22 cellular contexts compared by ENCODE assay signal in the genomic region with DNA sequence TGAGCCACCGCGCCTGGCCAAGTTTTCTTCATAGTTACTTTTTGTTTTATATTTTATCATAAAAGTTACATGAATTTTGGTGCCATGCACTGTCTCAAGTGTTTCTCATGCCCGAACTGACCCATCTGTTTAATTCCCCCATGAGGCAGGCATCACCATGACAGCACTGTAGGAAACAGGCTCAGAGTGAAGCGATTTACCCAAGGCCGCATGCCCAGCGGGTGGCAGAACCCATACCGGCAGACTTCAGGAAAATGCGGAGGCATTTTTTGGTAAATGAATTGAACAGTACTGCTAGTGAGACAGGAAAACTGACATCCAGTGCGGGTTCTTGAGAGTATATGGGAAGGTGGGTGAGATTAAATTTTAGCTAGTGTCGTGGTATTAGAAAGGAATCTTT. TPM values are rescaled to one million over a fixed set of nuclear protein-coding genes. Genes with fewer than 3 reads are reported as not detected.
DNase-seq lines count a peak whose midpoint lies in the region; ATAC-seq, FAIRE-seq and TF ChIP-seq lines count a peak whose summit lies in the region.
"Had no signal": no experiment of that assay in that cellular context is flagged by ENCODE, and none has a peak within 500 bp of the region (broad histone marks: within the 10 kb centered on the region; RNA-seq: fewer than 3 reads in every experiment).

No MANE protein-coding gene starts in this region.

- H4K91ac ChIP-seq in mesenchymal stem cell (ENCODE audit: low read length): no peak overlapping the region

- no peaks in the 10 kb centered on the region; a peak in 1 of 3 replicates for H3K36me3 ChIP-seq in HEK293 (ENCODE audit: control insufficient read depth in 2 of 2, insufficient read depth in 1 of 2, low read length in 2 of 2)
- H3K36me3 ChIP-seq in K562 (ENCODE audit: control insufficient read depth, insufficient read depth, low read length): no peaks in the 10 kb centered on the region
- H3K36me3 ChIP-seq in mesenchymal stem cell (ENCODE audit: control insufficient read depth in 1 of 2, insufficient read depth in 2 of 2, low read depth in 1 of 2, low read length in 2 of 2): no peaks in the 10 kb centered on the region
- H3K36me3 ChIP-seq in MG63: no peaks in the 10 kb centered on the region
- no peaks in the 10 kb centered on the region for H3K36me3 ChIP-seq in psoas muscle (ENCODE audit: insufficient read depth in 1 of 2, low read depth in 1 of 2)
- H3K36me3 ChIP-seq: BE2C had no signal

- H2BK5ac ChIP-seq in mesenchymal stem cell (ENCODE audit: low read depth, low read length, poor library complexity, severe bottlenecking): no peak overlapping the region

- no peak for TF ChIP-seq EP300 in K562 (IDR thresholded peaks at IDR 0.05; ENCODE audit: low read length)

- WGBS in K562 (ENCODE audit: insufficient coverage, low coverage, missing lambda C conversion rate): 7% methylated on average over 10 of the region's 10 CpGs
- WGBS in mesenchymal stem cell: 92% methylated on average over 7 of the region's 10 CpGs
- 84 to 92% (median 88%) methylated on average over 10 of the region's 10 CpGs for WGBS in psoas muscle, 3 donors

- H2AFZ ChIP-seq in K562 (ENCODE audit: low read depth, low read length): no peak overlapping the region
- no peak overlapping the region for H2AFZ ChIP-seq in mesenchymal stem cell (ENCODE audit: low read depth, low read length)

- H3K79me2 ChIP-seq in K562 (ENCODE audit: control insufficient read depth, insufficient read depth, low read length): no peaks in the 10 kb centered on the region

- intact Hi-C loops in K562 (cut with micrococcal nuclease): no loop called here
- intact Hi-C loops in psoas muscle (cut with DNase I): no loop called here

- no peak overlapping the region for H3K18ac ChIP-seq in mesenchymal stem cell (ENCODE audit: low read depth in 1 of 2, low read length in 2 of 2)

- DNase-seq in K562 (ENCODE audit: extremely low read depth in 1 of 4, low spot score in 3 of 4) (no peak), mesenchymal stem cell (no peak), MG63 (no peak), psoas muscle (no peak), NCI-H1694 treated with DMSO at 0.1 percent for 48 hours (lab: John Stamatoyannopoulos, UW) (no peak)
- DNase-seq in activated CD8-positive, alpha-beta memory T cell treated with anti-CD3 and anti-CD28 coated beads, Interleukin-2, amount 10 ng/mL, durations not matched to agents 7 days and 5 days: no peak
- DNase-seq: ACHN; BE2C; CD4-positive, CD25-positive, alpha-beta regulatory T cell; CD8-positive, alpha-beta memory T cell; COR-L47; DMS79; HCEC 1CT; HFFc6; IMR-90; KBM-7 had no signal

- no peak overlapping the region for H3K4me3 Mint-ChIP-seq in activated CD8-positive, alpha-beta memory T cell treated with anti-CD3 and anti-CD28 coated beads, Interleukin-2, amount 10 ng/mL, durations not matched to agents 7 days and 5 days
- H3K4me3 Mint-ChIP-seq: CD4-positive, CD25-positive, alpha-beta regulatory T cell; CD8-positive, alpha-beta memory T cell; HFFc6 had no signal

- no peak overlapping the region for H3K23ac ChIP-seq in mesenchymal stem cell (ENCODE audit: low read length in 2 of 2)

- H3K9me3 Mint-ChIP-seq in activated CD8-positive, alpha-beta memory T cell treated with anti-CD3 and anti-CD28 coated beads, Interleukin-2, amount 10 ng/mL, durations not matched to agents 7 days and 5 days (ENCODE audit: low read depth): no peaks in the 10 kb centered on the region

- H2BK15ac ChIP-seq in mesenchymal stem cell (ENCODE audit: low read depth, poor library complexity, severe bottlenecking): no peak overlapping the region

- H3K27ac ChIP-seq in HEK293 (ENCODE audit: extremely low read depth, low read depth, low read length): no peak overlapping the region
- H3K27ac ChIP-seq in K562 (ENCODE audit: extremely low read depth, low read depth, low read length): no peak overlapping the region
- no peak overlapping the region for H3K27ac ChIP-seq in mesenchymal stem cell (ENCODE audit: low read length, poor library complexity, severe bottlenecking)
- H3K27ac ChIP-seq in psoas muscle: no peak overlapping the region

- no peak overlapping the region for H2BK12ac ChIP-seq in mesenchymal stem cell (ENCODE audit: low read length in 2 of 2)

- H4K8ac ChIP-seq in mesenchymal stem cell (ENCODE audit: low read length): no peak overlapping the region

- H3K4me2 ChIP-seq in K562 (ENCODE audit: insufficient read depth, low read length) (no peak overlapping the region), mesenchymal stem cell (ENCODE audit: low read length, poor library complexity, severe bottlenecking) (peak overlapping the region; percentile 43)

- no peak for FAIRE-seq in K562 (lab: Jason Lieb, UNC)
- FAIRE-seq: A204.1, D721Med, GM12891, GM19239, HTR-8/SVneo had no signal

- H3K27me3 ChIP-seq in K562 (ENCODE audit: control insufficient read depth in 2 of 2, insufficient read depth in 2 of 2, low read length in 2 of 2) (peaks cover 14 to 35% of the 10 kb centered on the region in 2 experiments), mesenchymal stem cell (ENCODE audit: control insufficient read depth in 1 of 2, insufficient read depth in 1 of 2, low read length in 2 of 2) (peaks cover 0 to 3% of the 10 kb centered on the region in 2 experiments), MG63 (no peaks in the 10 kb centered on the region), psoas muscle (ENCODE audit: insufficient read depth in 3 of 3, low read length in 2 of 3) (no peaks in the 10 kb centered on the region)

- no peaks in the 10 kb centered on the region for H4K20me1 ChIP-seq in K562 (replicated peaks; ENCODE audit: control insufficient read depth, insufficient read depth, low read length)

- no peaks in the 10 kb centered on the region for H3K79me1 ChIP-seq in mesenchymal stem cell (replicated peaks; ENCODE audit: low read length, poor library complexity, severe bottlenecking)

- in situ Hi-C loops in K562 (cut with MboI): no loop called here

- no peaks in the 10 kb centered on the region for H3K9me3 ChIP-seq in HEK293 (ENCODE audit: control insufficient read depth, insufficient read depth, low read depth, low read length)
- H3K9me3 ChIP-seq in K562 (replicated peaks; ENCODE audit: control insufficient read depth, insufficient read depth, low read depth, low read length): no peaks in the 10 kb centered on the region
- H3K9me3 ChIP-seq in mesenchymal stem cell (ENCODE audit: control insufficient read depth, low read length): peaks cover 13% of the 10 kb centered on the region
- no peaks in the 10 kb centered on the region for H3K9me3 ChIP-seq in MG63
- peaks cover 6% of the 10 kb centered on the region for H3K9me3 ChIP-seq in psoas muscle
- H3K9me3 ChIP-seq: BE2C had no signal

- no peak overlapping the region for H3K4me3 ChIP-seq in HEK293 (ENCODE audit: low read depth, low read length)
- H3K4me3 ChIP-seq in K562: no peak overlapping the region
- H3K4me3 ChIP-seq in mesenchymal stem cell (ENCODE audit: insufficient read depth in 1 of 2, low read depth in 1 of 2, low read length in 2 of 2): no peak overlapping the region
- H3K4me3 ChIP-seq in MG63: no peak overlapping the region
- no peak overlapping the region for H3K4me3 ChIP-seq in psoas muscle

- no peaks in the 10 kb centered on the region for H3K36me3 Mint-ChIP-seq in activated CD8-positive, alpha-beta memory T cell treated with anti-CD3 and anti-CD28 coated beads, Interleukin-2, amount 10 ng/mL, durations not matched to agents 7 days and 5 days
- H3K36me3 Mint-ChIP-seq: CD4-positive, CD25-positive, alpha-beta regulatory T cell; CD8-positive, alpha-beta memory T cell had no signal

- POLR2A ChIA-PET in HEK293 (lab: Yijun Ruan, JAX) (no interaction called here), K562 (lab: Yijun Ruan, JAX) (interaction anchor here (1.0 kb wide), 1 partner anchor 196 kb away, joined by 3 read pairs; no protein-coding TSS in a partner anchor)

- CTCF ChIA-PET in HEK293 (lab: Yijun Ruan, JAX) (interaction anchor here (0.6 to 1.6 kb wide), 4 partner anchors 17 to 681 kb away, joined by 3 to 4 read pairs (median 3); no protein-coding TSS in a partner anchor), K562 (lab: Yijun Ruan, JAX; ENCODE audit: low intra/inter-chr PET ratio) (no interaction called here)
- CTCF ChIA-PET in activated CD8-positive, alpha-beta memory T cell treated with anti-CD3 and anti-CD28 coated beads, Interleukin-2, amount 10 ng/mL, durations not matched to agents 7 days and 5 days (lab: Charles Lee): interaction anchor here (1.0 kb wide), 1 partner anchor 18 kb away, joined by 4 read pairs; no protein-coding TSS in a partner anchor

- ATAC-seq in K562 (no peak), psoas muscle (no peak)
- ATAC-seq in activated CD8-positive, alpha-beta memory T cell treated with anti-CD3 and anti-CD28 coated beads, Interleukin-2, amount 10 ng/mL, durations not matched to agents 7 days and 5 days: no peak

- no peak overlapping the region for H3K14ac ChIP-seq in mesenchymal stem cell (ENCODE audit: low read length in 2 of 2)

- no peaks in the 10 kb centered on the region for H3K4me1 Mint-ChIP-seq in activated CD8-positive, alpha-beta memory T cell treated with anti-CD3 and anti-CD28 coated beads, Interleukin-2, amount 10 ng/mL, durations not matched to agents 7 days and 5 days
- H3K4me1 Mint-ChIP-seq: CD4-positive, CD25-positive, alpha-beta regulatory T cell; CD8-positive, alpha-beta memory T cell had no signal

- H3K27ac Mint-ChIP-seq in activated CD8-positive, alpha-beta memory T cell treated with anti-CD3 and anti-CD28 coated beads, Interleukin-2, amount 10 ng/mL, durations not matched to agents 7 days and 5 days: no peak overlapping the region
- H3K27ac Mint-ChIP-seq: CD4-positive, CD25-positive, alpha-beta regulatory T cell; CD8-positive, alpha-beta memory T cell; HFFc6 had no signal

- H3K9ac ChIP-seq in K562 (ENCODE audit: insufficient read depth in 1 of 2, low read depth in 2 of 2, low read length in 2 of 2) (no peak overlapping the region), mesenchymal stem cell (ENCODE audit: low read length) (no peak overlapping the region)

- no peak overlapping the region for H2BK120ac ChIP-seq in mesenchymal stem cell (ENCODE audit: low read depth, low read length)

- no peak overlapping the region for H3K4ac ChIP-seq in mesenchymal stem cell (ENCODE audit: low read depth in 1 of 2, low read length in 2 of 2)

- no peaks in the 10 kb centered on the region for H3K9me1 ChIP-seq in K562 (ENCODE audit: control insufficient read depth, insufficient read depth, low read length)

- BruUV-seq in K562 (replicated peaks; lab: Mats Ljungman, UMichigan): no TSS peak

- TF ChIP-seq CTCF in HEK293 (tag by site-specific recombination; IDR thresholded peaks at IDR 0.05) (no peak), K562 (IDR thresholded peaks at IDR 0.05 in 2 of 3, conservative IDR thresholded peaks at IDR 0.05 in 1 of 3; ENCODE audit: insufficient read depth in 2 of 3, low read depth in 1 of 3, low read length in 3 of 3) (no peak), psoas muscle (IDR thresholded peaks at IDR 0.05) (no peak)

- H2AK5ac ChIP-seq in mesenchymal stem cell (ENCODE audit: low read length, severe bottlenecking): no peak overlapping the region

- TF ChIP-seq POLR2A in K562 (conservative IDR thresholded peaks at IDR 0.05): no peak

- H3K4me1 ChIP-seq in HEK293 (ENCODE audit: control insufficient read depth, insufficient read depth, low read length): 0 out of 2 replicates have a peak, but pooled peaks cover 4% of the 10 kb centered on the region
- H3K4me1 ChIP-seq in K562 (replicated peaks in 1 of 2; ENCODE audit: control insufficient read depth in 2 of 2, insufficient read depth in 2 of 2, low read length in 2 of 2): no peaks in the 10 kb centered on the region
- no peaks in the 10 kb centered on the region for H3K4me1 ChIP-seq in mesenchymal stem cell (ENCODE audit: control insufficient read depth, insufficient read depth, low read depth, low read length)
- H3K4me1 ChIP-seq in psoas muscle: peaks cover 18% of the 10 kb centered on the region
- H3K4me1 ChIP-seq: BE2C had no signal

- peaks cover 4% of the 10 kb centered on the region for H3K27me3 Mint-ChIP-seq in activated CD8-positive, alpha-beta memory T cell treated with anti-CD3 and anti-CD28 coated beads, Interleukin-2, amount 10 ng/mL, durations not matched to agents 7 days and 5 days

- TF ChIP-seq RAD21 in K562 (CRISPR knock-in tag; conservative IDR thresholded peaks at IDR 0.05 in 1 of 2, IDR thresholded peaks at IDR 0.05 in 1 of 2): no peak

RNA-seq across cellular contexts. Expression of a gene that starts 19.0 kb away (rescaled TPM):
- 0.53 and 0.76 TPM in 2 replicates for total RNA-seq in K562 (2011; cell fraction: chromatin; rRNA removed; ENCODE audit: low replicate concordance)
- total RNA-seq in K562 (2011; cell fraction: nucleolus; rRNA removed): 0.26 and 0.67 TPM in 2 replicates
- 0.51 and 0.69 TPM in 2 replicates for total RNA-seq in K562 (2011; cell fraction: nucleoplasm; rRNA removed)
- 0.27 and 0.37 TPM in 2 replicates for total RNA-seq in K562 (2014; rRNA removed)
- total RNA-seq in K562 (2014; rRNA removed; fragmentation: Illumina TruSeq; extraction: Trizol): 0.25 and 0.26 TPM in 2 replicates
- total RNA-seq in K562 (2015; rRNA removed; fragmentation: Illumina TruSeq; extraction: Trizol): 0.22 and 0.23 TPM in 2 replicates
- total RNA-seq in K562 (2021): 0.76 and 1.00 TPM in 2 replicates
- polyA plus RNA-seq in K562 (2011; rRNA removed): 0.04 and 0.36 TPM in 2 replicates
- 0.03 and 0.21 TPM in 2 replicates for polyA plus RNA-seq in K562 (2011; cell fraction: cytosol; rRNA removed)
- polyA plus RNA-seq in K562 (2011; cell fraction: nucleus; rRNA removed): 0.04 and 0.50 TPM in 2 replicates
- polyA plus RNA-seq in K562 (2012): 0.26 and 0.35 TPM in 2 replicates
- 0.27 and 0.28 TPM in 2 replicates for polyA plus RNA-seq in K562 (2014; fragmentation: Illumina TruSeq; extraction: Trizol)
- under 1 TPM; 0.01 to 0.13 TPM for polyA plus RNA-seq in K562 (2014; fragmentation: Nextera tagmentation; extraction: Ambion mirVana)
- 0.28 and 0.36 TPM in 2 replicates for polyA plus RNA-seq in K562 (2014; rRNA removed)
- polyA minus RNA-seq in K562 (2011; rRNA and poly(A)+ RNA removed): 0.06 and 0.35 TPM in 2 replicates
- 0.57 TPM in 1 of 2 replicates, not detected in the other for polyA minus RNA-seq in K562 (2011; cell fraction: cytosol; rRNA and poly(A)+ RNA removed)
- 0.11 and 0.40 TPM in 2 replicates for polyA minus RNA-seq in K562 (2011; cell fraction: nucleus; rRNA and poly(A)+ RNA removed)
- polyA plus RNA-seq in mesenchymal stem cell (2013, experiment 1 of 2): not detected
- polyA plus RNA-seq in mesenchymal stem cell (2013, experiment 2 of 2): not detected
- 0.07 and 0.20 TPM in 2 replicates for total RNA-seq in MG63 (2014; rRNA removed; shearing (Covaris generic); ENCODE audit: low replicate concordance)
- total RNA-seq in psoas muscle: 10 to 100 TPM; 19.6 to 24.1 (median 20.5) TPM
- 1 to 10 TPM; 1.7 to 8.1 (median 3.1) TPM for polyA plus RNA-seq in psoas muscle
- total RNA-seq in activated CD8-positive, alpha-beta memory T cell treated with anti-CD3 and anti-CD28 coated beads, Interleukin-2, amount 10 ng/mL, durations not matched to agents 7 days and 5 days: under 1 TPM in 1 of 2 experiments, not detected in 1; 0.02 TPM
- total RNA-seq: CD4-positive, CD25-positive, alpha-beta regulatory T cell; CD8-positive, alpha-beta memory T cell; HFFc6; IMR-90 had no signal
- polyA plus RNA-seq: CD4-positive, CD25-positive, alpha-beta regulatory T cell; CD8-positive, alpha-beta memory T cell had no signal

Comparison
In these comparisons a context has a peak if more than half of its experiments do, and no peak if none do; other contexts are left out.
1. RNA of a gene that starts 19.0 kb away (total RNA-seq): 19.6 to 24.1 TPM in psoas muscle; 0.22 to 1.00 TPM in K562, 0.07 to 0.20 TPM in MG63 and 0.02 TPM in activated CD8-positive, alpha-beta memory T cell treated with anti-CD3 and anti-CD28 coated beads, Interleukin-2, amount 10 ng/mL, durations not matched to agents 7 days and 5 days; every median in the first group is over 10 times any median in the second.